8 cellular contexts compared by ENCODE assay signal in the genomic region with DNA sequence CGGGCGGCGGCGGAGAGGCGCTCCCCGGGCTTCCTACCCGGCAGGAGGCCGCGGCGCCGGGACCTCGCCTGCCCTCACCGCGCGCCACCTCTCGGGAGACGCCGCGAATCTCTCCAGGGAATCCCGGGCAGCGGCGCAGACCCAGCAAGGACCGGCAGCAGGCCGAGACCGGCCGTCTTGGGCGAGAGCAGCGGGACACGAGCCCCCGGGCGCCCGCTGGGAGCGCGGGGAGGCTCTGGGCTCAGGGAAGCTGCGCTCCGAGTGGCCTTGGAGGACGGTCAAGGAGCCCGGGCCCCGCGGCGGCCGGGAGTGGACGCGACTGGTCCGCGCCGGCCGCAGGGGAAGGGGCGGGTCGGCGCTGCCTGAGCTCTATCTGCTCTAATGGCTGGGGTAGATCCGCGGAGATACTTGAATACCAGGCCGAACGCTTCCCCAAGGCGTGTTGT. TPM values are rescaled to one million over a fixed set of nuclear protein-coding genes. Genes with fewer than 3 reads are reported as not detected.
DNase-seq lines count a peak whose midpoint lies in the region; ATAC-seq and TF ChIP-seq lines count a peak whose summit lies in the region.

No MANE protein-coding gene starts in this region.

- peak overlapping the region; percentile 49 for H3K4me2 ChIP-seq in DOHH2 (ENCODE audit: low read length)
- peak overlapping the region; percentile 76 for H3K4me2 ChIP-seq in parathyroid adenoma (ENCODE audit: low read length)

- TF ChIP-seq CTCF in DOHH2 (IDR thresholded peaks at IDR 0.05; ENCODE audit: low read depth, low read length, poor library complexity, severe bottlenecking) (no peak), foreskin fibroblast (IDR thresholded peaks at IDR 0.05; ENCODE audit: low read depth, low read length) (no peak), parathyroid adenoma (IDR thresholded peaks at IDR 0.05) (no peak)

- no peak overlapping the region for H3K9ac ChIP-seq in parathyroid adenoma

- no peak overlapping the region for H2AFZ ChIP-seq in parathyroid adenoma

- H4K20me1 ChIP-seq in DOHH2 (ENCODE audit: control insufficient read depth, insufficient read depth, low read depth, low read length), result no peaks in the 10 kb centered on the region

- DNase-seq in RPMI7951 (ENCODE audit: low read depth) (peak; percentile 31), foreskin fibroblast (peak in 1 of 2 donors; percentile 49), activated gamma-delta T cell (lab: John Stamatoyannopoulos, UW) (no peak), hippocampal formation (lab: John Stamatoyannopoulos, UW) (no peak), HPDE6-E6E7 (ENCODE audit: extremely low spot score) (no peak)

- H3K79me2 ChIP-seq in DOHH2 (ENCODE audit: control insufficient read depth, low read length), result no peaks in the 10 kb centered on the region
- H3K79me2 ChIP-seq in parathyroid adenoma, result no peaks in the 10 kb centered on the region

- H3K27ac ChIP-seq in DOHH2 (ENCODE audit: low read depth, low read length) (no peak overlapping the region), parathyroid adenoma (no peak overlapping the region)

- H3K4me3 ChIP-seq in DOHH2 (ENCODE audit: low read length) (no peak overlapping the region), foreskin fibroblast (ENCODE audit: low read depth in 1 of 2, low read length in 2 of 2) (peak overlapping the region; percentile 43 to 46), parathyroid adenoma (ENCODE audit: low read depth, low read length) (peak overlapping the region; percentile 45)

- no peaks in the 10 kb centered on the region for H3K9me2 ChIP-seq in DOHH2 (replicated peaks; ENCODE audit: control insufficient read depth, low read length)

- no peaks in the 10 kb centered on the region for H3K9me3 ChIP-seq in DOHH2 (ENCODE audit: control insufficient read depth, insufficient read depth, low read length)
- no peaks in the 10 kb centered on the region for H3K9me3 ChIP-seq in parathyroid adenoma (ENCODE audit: control insufficient read depth, low read length)

- H3K4me1 ChIP-seq in DOHH2 (ENCODE audit: control insufficient read depth, low read length) (peaks cover 9% of the 10 kb centered on the region), parathyroid adenoma (no peaks in the 10 kb centered on the region)

- H3K36me3 ChIP-seq in DOHH2 (ENCODE audit: control insufficient read depth, low read length) (no peaks in the 10 kb centered on the region), parathyroid adenoma (ENCODE audit: control insufficient read depth, insufficient read depth, low read length) (no peaks in the 10 kb centered on the region)

- H3K27me3 ChIP-seq in DOHH2 (ENCODE audit: control insufficient read depth, low read length) (peaks cover 19% of the 10 kb centered on the region), parathyroid adenoma (ENCODE audit: control insufficient read depth, insufficient read depth, low read length) (peaks cover 15% of the 10 kb centered on the region)

- H3F3A ChIP-seq in DOHH2 (ENCODE audit: control insufficient read depth, insufficient read depth), result no peaks in the 10 kb centered on the region

- ATAC-seq in GM21723 (IDR thresholded peaks at IDR 0.05; ENCODE audit: unreplicated experiment), result peak; percentile 32

RNA-seq across cellular contexts. Expression of gene CDX2, which starts 14.7 kb away (rescaled TPM):
- not detected in 2 replicates for total RNA-seq in RPMI7951 (2014; rRNA removed; shearing (Covaris generic))

RNA-seq across cellular contexts. Expression of gene URAD, which starts 34.1 kb away (rescaled TPM):
- not detected in 2 replicates for total RNA-seq in RPMI7951 (2014; rRNA removed; shearing (Covaris generic))

RNA-seq across cellular contexts. Expression of gene PDX1, which starts 34.6 kb away (rescaled TPM):
- not detected in 2 replicates for total RNA-seq in RPMI7951 (2014; rRNA removed; shearing (Covaris generic))
